ENCODE assay signal across 10 cellular contexts in genomic region chr20:58854638-58855471, GRCh38. TPM values are rescaled to one million over a fixed set of nuclear protein-coding genes. Genes with fewer than 3 reads are reported as not detected.
DNase-seq lines count a peak whose midpoint lies in the region; ATAC-seq lines count a peak whose summit lies in the region.
"Had no signal": no experiment of that assay in that cellular context is flagged by ENCODE, and none has a peak within 500 bp of the region (broad histone marks: within the 10 kb centered on the region; RNA-seq: fewer than 3 reads in every experiment).

No MANE protein-coding gene starts in this region.

- H3K27me3 Mint-ChIP-seq in activated naive CD8-positive, alpha-beta T cell treated with anti-CD3 and anti-CD28 coated beads, Interleukin-2, amount 10 ng/mL, durations not matched to agents 7 days and 5 days = peaks cover 75% of the 10 kb centered on the region

- H3K4me1 Mint-ChIP-seq in activated naive CD8-positive, alpha-beta T cell treated with anti-CD3 and anti-CD28 coated beads, Interleukin-2, amount 10 ng/mL, durations not matched to agents 7 days and 5 days = peaks cover 21% of the 10 kb centered on the region
- H3K4me1 Mint-ChIP-seq in stimulated activated effector memory CD8-positive, alpha-beta T cell treated with anti-CD3 and anti-CD28 coated beads, Interleukin-12 subunit alpha, Interleukin-12 subunit beta, amount 100 ng/mL, for 72 hours = peaks cover 36% of the 10 kb centered on the region

- DNase-seq in NCI-H82 (lab: John Stamatoyannopoulos, UW) (peak; percentile 26), NCI-H82 treated with DMSO at 0.1 percent for 48 hours (lab: John Stamatoyannopoulos, UW; ENCODE audit: unreplicated experiment) (no peak), SKM-1 treated with dmso at 0.1 percent for 144 hours (lab: John Stamatoyannopoulos, UW; ENCODE audit: unreplicated experiment) (no peak), DMS114 treated with DMSO at 0.1 percent for 48 hours (lab: John Stamatoyannopoulos, UW; ENCODE audit: unreplicated experiment) (no peak), NCI-H1436 treated with DMSO at 0.1 percent for 48 hours (lab: John Stamatoyannopoulos, UW) (no peak)
- DNase-seq in activated naive CD8-positive, alpha-beta T cell treated with anti-CD3 and anti-CD28 coated beads, Interleukin-2, amount 10 ng/mL, durations not matched to agents 7 days and 5 days = no peak
- no peak for DNase-seq in stimulated activated effector memory CD8-positive, alpha-beta T cell treated with anti-CD3 and anti-CD28 coated beads, Interleukin-12 subunit alpha, Interleukin-12 subunit beta, amount 100 ng/mL, for 72 hours (ENCODE audit: low spot score in 2 of 2)
- DNase-seq: ACHN, NCI-H1092 treated with DMSO at 0.1 percent for 48 hours had no signal

- H3K36me3 Mint-ChIP-seq in activated naive CD8-positive, alpha-beta T cell treated with anti-CD3 and anti-CD28 coated beads, Interleukin-2, amount 10 ng/mL, durations not matched to agents 7 days and 5 days = no peaks in the 10 kb centered on the region
- no peaks in the 10 kb centered on the region for H3K36me3 Mint-ChIP-seq in stimulated activated effector memory CD8-positive, alpha-beta T cell treated with anti-CD3 and anti-CD28 coated beads, Interleukin-12 subunit alpha, Interleukin-12 subunit beta, amount 100 ng/mL, for 72 hours

- no peaks in the 10 kb centered on the region for H3K9me3 ChIP-seq in iPS-20b (ENCODE audit: insufficient read depth, low read depth, low read length)

- no peaks in the 10 kb centered on the region for H3K36me3 ChIP-seq in iPS-20b (ENCODE audit: insufficient read depth, low read depth, low read length)

- no peaks in the 10 kb centered on the region; the same call in 1 of the 2 replicates for H3K4me1 ChIP-seq in iPS-20b (ENCODE audit: insufficient read depth, low read length)

- H3K27me3 ChIP-seq in iPS-20b (ENCODE audit: insufficient read depth, low read length) = peaks cover 73% of the 10 kb centered on the region

- H3K27ac ChIP-seq in iPS-20b (ENCODE audit: low read length) = no peak overlapping the region

- H3K9me3 Mint-ChIP-seq in activated naive CD8-positive, alpha-beta T cell treated with anti-CD3 and anti-CD28 coated beads, Interleukin-2, amount 10 ng/mL, durations not matched to agents 7 days and 5 days = no peaks in the 10 kb centered on the region
- no peaks in the 10 kb centered on the region for H3K9me3 Mint-ChIP-seq in stimulated activated effector memory CD8-positive, alpha-beta T cell treated with anti-CD3 and anti-CD28 coated beads, Interleukin-12 subunit alpha, Interleukin-12 subunit beta, amount 100 ng/mL, for 72 hours

- H3K4me3 Mint-ChIP-seq in activated naive CD8-positive, alpha-beta T cell treated with anti-CD3 and anti-CD28 coated beads, Interleukin-2, amount 10 ng/mL, durations not matched to agents 7 days and 5 days = peak overlapping the region; percentile 22
- peak overlapping the region; percentile 59 for H3K4me3 Mint-ChIP-seq in stimulated activated effector memory CD8-positive, alpha-beta T cell treated with anti-CD3 and anti-CD28 coated beads, Interleukin-12 subunit alpha, Interleukin-12 subunit beta, amount 100 ng/mL, for 72 hours

- H3K9ac ChIP-seq in iPS-20b (ENCODE audit: low read depth, low read length) = no peak overlapping the region; the same call in 1 of the 2 replicates

- no peak for ATAC-seq in activated naive CD8-positive, alpha-beta T cell treated with anti-CD3 and anti-CD28 coated beads, Interleukin-2, amount 10 ng/mL, durations not matched to agents 7 days and 5 days (ENCODE audit: low read depth)
- ATAC-seq in stimulated activated effector memory CD8-positive, alpha-beta T cell treated with anti-CD3 and anti-CD28 coated beads, Interleukin-12 subunit alpha, Interleukin-12 subunit beta, amount 100 ng/mL, for 72 hours = no peak

- POLR2A ChIA-PET in activated naive CD8-positive, alpha-beta T cell treated with anti-CD3 and anti-CD28 coated beads, Interleukin-2, amount 10 ng/mL, durations not matched to agents 7 days and 5 days (lab: Charles Lee) = interaction anchor here (1.0 to 1.7 kb wide), 2 partner anchors 34 to 36 kb away, joined by 3 read pairs; no protein-coding TSS in a partner anchor

- H3K27ac Mint-ChIP-seq in activated naive CD8-positive, alpha-beta T cell treated with anti-CD3 and anti-CD28 coated beads, Interleukin-2, amount 10 ng/mL, durations not matched to agents 7 days and 5 days = no peak overlapping the region
- H3K27ac Mint-ChIP-seq in stimulated activated effector memory CD8-positive, alpha-beta T cell treated with anti-CD3 and anti-CD28 coated beads, Interleukin-12 subunit alpha, Interleukin-12 subunit beta, amount 100 ng/mL, for 72 hours = no peak overlapping the region

- peak overlapping the region; percentile 62; the same call in 1 of the 2 replicates for H3K4me3 ChIP-seq in iPS-20b (ENCODE audit: low read length)

RNA-seq across cellular contexts. Expression of gene GNAS, which starts 2.3 kb away (rescaled TPM):
- 100 to 1,000 TPM; 912 to 979 TPM for total RNA-seq in activated naive CD8-positive, alpha-beta T cell treated with anti-CD3 and anti-CD28 coated beads, Interleukin-2, amount 10 ng/mL, durations not matched to agents 7 days and 5 days

RNA-seq across cellular contexts. Expression of gene GNAS-AS1, which starts 4.2 kb away (rescaled TPM):
- 1 to 10 TPM; 1.0 to 1.6 TPM for total RNA-seq in activated naive CD8-positive, alpha-beta T cell treated with anti-CD3 and anti-CD28 coated beads, Interleukin-2, amount 10 ng/mL, durations not matched to agents 7 days and 5 days
